ENCODE assay signal across 24 cellular contexts in the genomic region with DNA sequence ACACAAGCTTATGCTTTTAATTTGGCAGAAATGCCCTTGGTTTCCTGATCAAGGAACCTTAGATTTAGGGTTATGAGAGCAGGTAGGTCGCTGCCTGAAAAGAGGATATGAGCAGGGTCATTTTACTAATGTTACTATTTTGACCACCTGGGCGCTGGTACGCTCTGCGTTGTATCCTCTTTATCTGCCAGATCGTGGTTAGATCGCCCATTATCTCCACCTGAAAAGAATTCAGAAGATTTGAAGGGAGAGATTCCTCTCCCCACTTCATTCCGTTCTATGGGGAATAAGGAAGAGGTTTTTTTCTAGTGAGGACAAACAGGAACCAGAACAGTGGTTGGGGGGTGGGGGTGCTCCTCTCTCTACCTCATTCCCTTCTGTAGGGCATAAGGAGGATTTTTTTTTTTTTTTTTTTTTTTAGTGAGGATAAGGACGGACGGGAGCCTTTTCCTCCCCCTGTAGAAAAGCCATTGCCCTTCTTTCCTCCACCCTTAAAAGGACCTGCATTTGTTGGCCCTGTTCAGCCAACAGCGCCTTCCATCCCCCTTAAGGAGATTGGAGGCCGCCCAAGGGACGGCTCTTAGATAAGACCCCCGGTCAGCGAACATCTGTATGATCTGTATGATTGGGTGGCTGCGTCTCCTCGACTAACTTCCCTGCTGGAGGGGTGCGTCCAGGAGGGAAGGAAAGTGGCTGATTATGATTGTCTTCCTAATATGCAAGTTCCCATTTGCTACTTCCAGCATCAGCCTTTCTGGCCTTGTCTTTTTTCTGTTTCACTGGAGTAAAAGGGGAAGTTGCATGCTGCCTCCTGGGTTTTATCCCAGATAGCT. TPM values are rescaled to one million over a fixed set of nuclear protein-coding genes. Genes with fewer than 3 reads are reported as not detected.
DNase-seq lines count a peak whose midpoint lies in the region; ATAC-seq lines count a peak whose summit lies in the region.
"Not testable (repeated sequence)": the region's sequence is repeated elsewhere in the genome, so short reads cannot be mapped to it uniquely, and the experiment has no call there.
"Had no signal": no experiment of that assay in that cellular context is flagged by ENCODE, and none has a peak within 500 bp of the region (broad histone marks: within the 10 kb centered on the region; RNA-seq: fewer than 3 reads in every experiment).

No MANE protein-coding gene starts in this region.

- intact Hi-C loops in left ventricle myocardium superior (cut with micrococcal nuclease), result not testable (repeated sequence)

- ATAC-seq in GM18498 (IDR thresholded peaks at IDR 0.05; ENCODE audit: unreplicated experiment), result peak; percentile 56
- peak; percentile 30 for ATAC-seq in GM19023 (IDR thresholded peaks at IDR 0.05; ENCODE audit: unreplicated experiment)
- peak; percentile 50 for ATAC-seq in GM21381 (IDR thresholded peaks at IDR 0.05; ENCODE audit: unreplicated experiment)
- ATAC-seq in GM21786 (IDR thresholded peaks at IDR 0.05; ENCODE audit: unreplicated experiment), result peak; percentile 33
- peak; percentile 46 for ATAC-seq in HG02852 (IDR thresholded peaks at IDR 0.05; ENCODE audit: unreplicated experiment)
- peak; percentile 57 for ATAC-seq in HG03159 (IDR thresholded peaks at IDR 0.05; ENCODE audit: unreplicated experiment)
- peak; percentile 36 for ATAC-seq in HG03571 (IDR thresholded peaks at IDR 0.05; ENCODE audit: unreplicated experiment)
- peak; percentile 60 for ATAC-seq in left ventricle myocardium superior

- not testable (repeated sequence) for DNase-seq in left ventricle myocardium superior

RNA-seq across cellular contexts. Expression of gene CXorf49, which starts 20.4 kb away (rescaled TPM):
- not detected for total RNA-seq in left ventricle myocardium superior
- total RNA-seq: A172; activated CD4-positive, alpha-beta memory T cell treated with anti-CD3 and anti-CD28 coated beads, Interleukin-2, amount 10 ng/mL, durations not matched to agents 7 days and 5 days; cardiac septum; colonic mucosa; fibroblast of lung; G401; gastrocnemius medialis; H7; mammary epithelial cell; mucosa of gallbladder; natural killer cell treated with Interleukin-12 subunit alpha and Interleukin-12 subunit beta and Interleukin-15 and Interleukin-18, amount 100 ng/mL, for 72 hours; occipital lobe; right lobe of liver; SJCRH30; thoracic aorta; uterus had no signal
